9 cellular contexts compared by ENCODE assay signal in genomic region chr2:196988599-196988998, GRCh38.
DNase-seq lines count a peak whose midpoint lies in the region; ATAC-seq and TF ChIP-seq lines count a peak whose summit lies in the region.
"Had no signal": no experiment of that assay in that cellular context is flagged by ENCODE, and none has a peak within 500 bp of the region (broad histone marks: within the 10 kb centered on the region; RNA-seq: fewer than 3 reads in every experiment).

No MANE protein-coding gene starts in this region.

- peaks cover 57% of the 10 kb centered on the region for H3K36me3 Mint-ChIP-seq in activated CD4-positive, alpha-beta T cell treated with anti-CD3 and anti-CD28 coated beads for 36 hours (ENCODE audit: low read depth)
- peaks cover 67% of the 10 kb centered on the region for H3K36me3 Mint-ChIP-seq in stimulated activated memory B cell treated with anti-CD40 and anti-IgM and Interleukin-4, amounts not matched to agents 10 μg/mL and 1 μg/mL and 100 μg/mL, for 72 hours

- no peaks in the 10 kb centered on the region for H3K36me3 ChIP-seq in SK-N-MC (ENCODE audit: insufficient read depth, low read length)

- no peaks in the 10 kb centered on the region for H3K27me3 ChIP-seq in foreskin keratinocyte

- intact Hi-C loops in activated CD4-positive, alpha-beta T cell treated with anti-CD3 and anti-CD28 coated beads for 36 hours (cut with DNase I, micrococcal nuclease): loop anchor here (1.0 to 10.0 kb wide), 5 partner anchors 26 to 724 kb away; partner anchors contain the start of gene ANKRD44 (in 1 of the 2)

- peak overlapping the region; percentile 38 for H3K4me3 Mint-ChIP-seq in activated CD4-positive, alpha-beta T cell treated with anti-CD3 and anti-CD28 coated beads for 36 hours
- no peak overlapping the region for H3K4me3 Mint-ChIP-seq in stimulated activated memory B cell treated with anti-CD40 and anti-IgM and Interleukin-4, amounts not matched to agents 10 μg/mL and 1 μg/mL and 100 μg/mL, for 72 hours

- no peaks in the 10 kb centered on the region for H3K27me3 Mint-ChIP-seq in activated CD4-positive, alpha-beta T cell treated with anti-CD3 and anti-CD28 coated beads for 36 hours
- H3K27me3 Mint-ChIP-seq in stimulated activated memory B cell treated with anti-CD40 and anti-IgM and Interleukin-4, amounts not matched to agents 10 μg/mL and 1 μg/mL and 100 μg/mL, for 72 hours: no peaks in the 10 kb centered on the region

- peak; percentile 11 for ATAC-seq in activated CD4-positive, alpha-beta T cell treated with anti-CD3 and anti-CD28 coated beads for 36 hours
- ATAC-seq in foreskin keratinocyte (no peak), GM21360 (IDR thresholded peaks at IDR 0.05; ENCODE audit: unreplicated experiment) (no peak)
- ATAC-seq in stimulated activated memory B cell treated with anti-CD40 and anti-IgM and Interleukin-4, amounts not matched to agents 10 μg/mL and 1 μg/mL and 100 μg/mL, for 72 hours: no peak

- POLR2A ChIA-PET in activated CD4-positive, alpha-beta T cell treated with anti-CD3 and anti-CD28 coated beads for 36 hours (lab: Charles Lee): interaction anchor here (1.4 to 1.8 kb wide), 2 partner anchors 61 to 189 kb away, joined by 3 to 15 read pairs; partner anchors contain the start of gene GTF3C3

- peak overlapping the region; percentile 75 for H3K4me3 ChIP-seq in SK-N-MC

- TF ChIP-seq CTCF in foreskin keratinocyte (conservative IDR thresholded peaks at IDR 0.05): no peak
- no peak for TF ChIP-seq CTCF in GM10266 (IDR thresholded peaks at IDR 0.05; ENCODE audit: control insufficient read depth, insufficient read depth, low read depth, missing control alignments)

- H3K4me1 Mint-ChIP-seq in activated CD4-positive, alpha-beta T cell treated with anti-CD3 and anti-CD28 coated beads for 36 hours: peaks cover 65% of the 10 kb centered on the region
- H3K4me1 Mint-ChIP-seq in stimulated activated memory B cell treated with anti-CD40 and anti-IgM and Interleukin-4, amounts not matched to agents 10 μg/mL and 1 μg/mL and 100 μg/mL, for 72 hours: peaks cover 23% of the 10 kb centered on the region

- no peaks in the 10 kb centered on the region for H3K9me3 ChIP-seq in SK-N-MC (ENCODE audit: low read depth, low read length)

- peak overlapping the region; percentile 98 for H3K27ac Mint-ChIP-seq in activated CD4-positive, alpha-beta T cell treated with anti-CD3 and anti-CD28 coated beads for 36 hours
- peak overlapping the region; percentile 86 for H3K27ac Mint-ChIP-seq in stimulated activated memory B cell treated with anti-CD40 and anti-IgM and Interleukin-4, amounts not matched to agents 10 μg/mL and 1 μg/mL and 100 μg/mL, for 72 hours

- H3K9me3 Mint-ChIP-seq in activated CD4-positive, alpha-beta T cell treated with anti-CD3 and anti-CD28 coated beads for 36 hours (ENCODE audit: low read depth): peaks cover 11% of the 10 kb centered on the region
- no peaks in the 10 kb centered on the region for H3K9me3 Mint-ChIP-seq in stimulated activated memory B cell treated with anti-CD40 and anti-IgM and Interleukin-4, amounts not matched to agents 10 μg/mL and 1 μg/mL and 100 μg/mL, for 72 hours

- CTCF ChIA-PET in activated CD4-positive, alpha-beta T cell treated with anti-CD3 and anti-CD28 coated beads for 36 hours (lab: Charles Lee): interaction anchor here (0.6 to 3.9 kb wide), 6 partner anchors 22 to 417 kb away, joined by 3 to 16 read pairs (median 3); no protein-coding TSS in a partner anchor

- H3K4me1 ChIP-seq in foreskin keratinocyte: peaks cover 12% of the 10 kb centered on the region

- H3K9ac ChIP-seq in SK-N-MC (ENCODE audit: insufficient read length): peak overlapping the region; percentile 87

- H3K27ac ChIP-seq in SK-N-MC: peak overlapping the region; percentile 99
- peak overlapping the region; percentile 79 for H3K27ac ChIP-seq in foreskin keratinocyte
- H3K27ac ChIP-seq: C4-2B had no signal

- DNase-seq in activated CD4-positive, alpha-beta T cell treated with anti-CD3 and anti-CD28 coated beads for 36 hours: no peak
- no peak for DNase-seq in activated CD4-positive, alpha-beta T cell treated with anti-CD3 and anti-CD28 coated beads, Interleukin-2, amount 50 U/mL, for 48 hours
- no peak for DNase-seq in SK-N-MC (ENCODE audit: low read depth, low spot score)
- no peak for DNase-seq in foreskin keratinocyte
- no peak for DNase-seq in GM10266 (ENCODE audit: extremely low spot score)
- no peak for DNase-seq in NAMALWA (ENCODE audit: low spot score)
